Comparison of ENCODE assay signal across 15 cellular contexts in genomic region chr3:161389445-161390036, GRCh38. TPM values are rescaled to one million over a fixed set of nuclear protein-coding genes. Genes with fewer than 3 reads are reported as not detected.
"Had no signal": no experiment of that assay in that cellular context is flagged by ENCODE, and none has a peak within 500 bp of the region (broad histone marks: within the 10 kb centered on the region; RNA-seq: fewer than 3 reads in every experiment).

No MANE protein-coding gene starts in this region.

- H3K4me3 Mint-ChIP-seq: activated CD4-positive, alpha-beta memory T cell treated with anti-CD3 and anti-CD28 coated beads, Interleukin-2, amount 10 ng/mL, durations not matched to agents 7 days and 5 days; activated CD4-positive, alpha-beta T cell treated with anti-CD3 and anti-CD28 coated beads for 36 hours; activated T-cell treated with anti-CD3 and anti-CD28 coated beads, Interleukin-2, amount 50 U/mL, for 24 hours; naive B cell; neural progenitor cell had no signal

- H3K4me2 ChIP-seq: neural progenitor cell had no signal

- H3K9me3 Mint-ChIP-seq: activated CD4-positive, alpha-beta memory T cell treated with anti-CD3 and anti-CD28 coated beads, Interleukin-2, amount 10 ng/mL, durations not matched to agents 7 days and 5 days; activated T-cell treated with anti-CD3 and anti-CD28 coated beads, Interleukin-2, amount 50 U/mL, for 24 hours; neural progenitor cell had no signal

- H3K9ac ChIP-seq: neural progenitor cell had no signal

- H3K27ac Mint-ChIP-seq: activated CD4-positive, alpha-beta memory T cell treated with anti-CD3 and anti-CD28 coated beads, Interleukin-2, amount 10 ng/mL, durations not matched to agents 7 days and 5 days; activated CD4-positive, alpha-beta T cell treated with anti-CD3 and anti-CD28 coated beads for 36 hours; activated T-cell treated with anti-CD3 and anti-CD28 coated beads, Interleukin-2, amount 50 U/mL, for 24 hours; naive B cell; neural progenitor cell had no signal

- DNase-seq: activated CD4-positive, alpha-beta memory T cell treated with anti-CD3 and anti-CD28 coated beads, Interleukin-2, amount 10 ng/mL, durations not matched to agents 7 days and 5 days; activated CD4-positive, alpha-beta T cell treated with anti-CD3 and anti-CD28 coated beads for 36 hours; activated naive CD4-positive, alpha-beta T cell treated with anti-CD3 and anti-CD28 coated beads, Interleukin-2, amount 50 U/mL, for 16 hours; activated T-cell treated with anti-CD3 and anti-CD28 coated beads, Interleukin-2, amount 50 U/mL, for 24 hours; dorsolateral prefrontal cortex; erythroblast; left cardiac atrium; naive B cell; stimulated activated naive CD8-positive, alpha-beta T cell treated with anti-CD3 and anti-CD28 coated beads, Interleukin-15, Interleukin-2, amounts not matched to agents 100 U/mL and 50 U/mL, for 24 hours; T1000; upper lobe of left lung had no signal

- H3K4me1 Mint-ChIP-seq: naive B cell, neural progenitor cell had no signal

- H3K4me1 ChIP-seq: gastroesophageal sphincter, neural progenitor cell had no signal

- H3K36me3 ChIP-seq: gastroesophageal sphincter, neural progenitor cell, upper lobe of left lung had no signal

- H3K36me3 Mint-ChIP-seq: naive B cell, neural progenitor cell had no signal

- H3K9me3 ChIP-seq: gastroesophageal sphincter, upper lobe of left lung had no signal

- H3K27me3 ChIP-seq: gastroesophageal sphincter, neural progenitor cell, upper lobe of left lung had no signal

- H3K27ac ChIP-seq: dorsolateral prefrontal cortex, gastroesophageal sphincter, neural progenitor cell, upper lobe of left lung had no signal

- H3K4me3 ChIP-seq: dorsolateral prefrontal cortex, gastroesophageal sphincter, neural progenitor cell, upper lobe of left lung had no signal

RNA-seq across cellular contexts. Expression of gene SPTSSB, which starts 18.2 kb away (rescaled TPM):
- total RNA-seq: activated CD4-positive, alpha-beta memory T cell treated with anti-CD3 and anti-CD28 coated beads, Interleukin-2, amount 10 ng/mL, durations not matched to agents 7 days and 5 days; activated CD4-positive, alpha-beta T cell treated with anti-CD3 and anti-CD28 coated beads for 36 hours; lung microvascular endothelial cell; osteocyte had no signal
